Comparison of ENCODE assay signal across 17 cellular contexts in the genomic region with DNA sequence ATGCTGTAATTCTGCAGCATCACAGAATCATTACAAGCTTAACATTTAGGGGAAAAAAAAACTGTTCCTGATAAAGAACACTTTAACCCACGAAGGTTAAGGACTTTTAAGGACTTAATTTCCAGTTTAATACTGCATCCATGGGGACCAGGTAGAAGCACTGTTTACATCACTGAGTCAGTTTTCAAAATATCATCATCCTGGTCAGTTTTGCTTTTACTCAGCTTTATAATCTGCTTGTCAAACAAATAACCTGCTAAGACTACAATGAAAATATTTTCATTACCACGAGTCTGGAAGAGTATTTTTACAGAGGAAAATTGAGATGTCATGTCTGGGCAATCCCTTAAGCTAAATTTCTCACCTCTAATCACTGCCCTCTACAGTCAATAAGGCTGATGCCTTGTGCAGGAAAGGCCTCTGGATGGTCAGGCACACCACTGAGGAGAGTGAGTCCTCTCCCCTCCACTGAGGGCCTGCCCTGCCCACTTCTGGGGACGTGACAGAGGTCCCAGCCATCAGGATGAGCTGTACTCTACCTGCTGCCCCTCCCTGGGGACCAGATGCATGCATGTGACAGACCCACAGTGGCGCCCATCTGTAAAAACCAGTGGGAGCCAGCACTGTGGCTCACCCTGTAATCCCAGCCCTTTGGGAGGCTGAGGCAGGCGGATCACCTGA. TPM values are rescaled to one million over a fixed set of nuclear protein-coding genes. Genes with fewer than 3 reads are reported as not detected.
DNase-seq lines count a peak whose midpoint lies in the region; ATAC-seq and TF ChIP-seq lines count a peak whose summit lies in the region.
"Had no signal": no experiment of that assay in that cellular context is flagged by ENCODE, and none has a peak within 500 bp of the region (broad histone marks: within the 10 kb centered on the region; RNA-seq: fewer than 3 reads in every experiment).

No MANE protein-coding gene starts in this region.

- no peak overlapping the region for H4K91ac ChIP-seq in neuronal stem cell (ENCODE audit: low read depth, low read length, poor library complexity)

- H3K4me1 ChIP-seq in neuronal stem cell (ENCODE audit: control insufficient read depth in 2 of 2, insufficient read depth in 1 of 2, low read depth in 1 of 2, low read length in 2 of 2) (peaks cover 12 to 17% of the 10 kb centered on the region in 2 donors), Caco-2 (peaks cover 8% of the 10 kb centered on the region)

- no peak overlapping the region for H2BK5ac ChIP-seq in neuronal stem cell (ENCODE audit: low read length)

- H3K4me3 ChIP-seq in neuronal stem cell (ENCODE audit: low read length in 2 of 2) (no peak overlapping the region), Caco-2 (ENCODE audit: low read depth, low read length) (no peak overlapping the region)
- H3K4me3 ChIP-seq: colonic mucosa, tibial artery had no signal

- peak overlapping the region; percentile 21 for H3K9ac ChIP-seq in neuronal stem cell (ENCODE audit: low read depth, low read length, poor library complexity)

- no peak for DNase-seq in activated CD4-positive, alpha-beta T cell treated with anti-CD3 and anti-CD28 coated beads for 36 hours
- no peak for DNase-seq in activated CD4-positive, alpha-beta T cell treated with anti-CD3 and anti-CD28 coated beads, Interleukin-2, amount 10 ng/mL, durations not matched to agents 7 days and 5 days
- no peak for DNase-seq in neuronal stem cell (ENCODE audit: low spot score)
- no peak for DNase-seq in Caco-2
- DNase-seq in Right ventricle myocardium superior = no peak
- DNase-seq: colonic mucosa; glutamatergic neuron; NCI-H2081 treated with DMSO at 0.1 percent for 48 hours; nucleus accumbens; stimulated activated CD4-positive, alpha-beta T cell treated with anti-CD3 and anti-CD28 coated beads, Interleukin-2, amount 100 ng/mL, for 48 hours; tibial artery had no signal

- H4K8ac ChIP-seq in neuronal stem cell (ENCODE audit: low read depth, low read length) = no peak overlapping the region

- WGBS in neuronal stem cell (ENCODE audit: extremely low coverage in 2 of 2, insufficient read length in 2 of 2, insufficient replicate concordance in 1 of 2), 2 donors = no CpG with 5 or more reads among the region's 5 CpGs

- intact Hi-C loops in activated CD4-positive, alpha-beta T cell treated with anti-CD3 and anti-CD28 coated beads for 36 hours (cut with DNase I, micrococcal nuclease) = loop anchor here in 1 of 2 experiments (1.0 to 2.0 kb wide), 2 partner anchors 9 to 17 kb away; no protein-coding TSS in a partner anchor
- intact Hi-C loops in Caco-2 (cut with micrococcal nuclease; ENCODE audit: unreplicated experiment) (no loop called here), Right ventricle myocardium superior (cut with DNase I) (no loop called here)

- H3K27me3 ChIP-seq in neuronal stem cell (ENCODE audit: control insufficient read depth in 3 of 3, insufficient read depth in 3 of 3, low read depth in 1 of 3, low read length in 3 of 3) (no peaks in the 10 kb centered on the region), Caco-2 (replicated peaks; ENCODE audit: control insufficient read depth, insufficient read depth, low read length) (no peaks in the 10 kb centered on the region)
- H3K27me3 ChIP-seq: colonic mucosa, tibial artery had no signal

- peak; percentile 45 for ATAC-seq in activated CD4-positive, alpha-beta T cell treated with anti-CD3 and anti-CD28 coated beads for 36 hours
- ATAC-seq in GM19463 (IDR thresholded peaks at IDR 0.05; ENCODE audit: unreplicated experiment) (peak; percentile 32), HG03025 (IDR thresholded peaks at IDR 0.05; ENCODE audit: low FRiP score, unreplicated experiment) (no peak), Right ventricle myocardium superior (ENCODE audit: poor library complexity) (no peak)

- CTCF ChIA-PET in activated CD4-positive, alpha-beta T cell treated with anti-CD3 and anti-CD28 coated beads for 36 hours (lab: Charles Lee) = interaction anchor here (1.0 to 1.6 kb wide), 4 partner anchors 10 to 566 kb away, joined by 3 to 7 read pairs (median 4); no protein-coding TSS in a partner anchor
- CTCF ChIA-PET in activated CD4-positive, alpha-beta T cell treated with anti-CD3 and anti-CD28 coated beads, Interleukin-2, amount 10 ng/mL, durations not matched to agents 7 days and 5 days (lab: Charles Lee) = interaction anchor here (0.7 to 1.4 kb wide), 4 partner anchors 9 to 505 kb away, joined by 3 to 6 read pairs (median 3); no protein-coding TSS in a partner anchor
- CTCF ChIA-PET in Caco-2 (lab: Charles Lee) = no interaction called here

- H3K4me1 Mint-ChIP-seq in activated CD4-positive, alpha-beta T cell treated with anti-CD3 and anti-CD28 coated beads for 36 hours = peaks cover 88% of the 10 kb centered on the region
- peaks cover 83% of the 10 kb centered on the region for H3K4me1 Mint-ChIP-seq in activated CD4-positive, alpha-beta T cell treated with anti-CD3 and anti-CD28 coated beads, Interleukin-2, amount 10 ng/mL, durations not matched to agents 7 days and 5 days
- H3K4me1 Mint-ChIP-seq in activated naive CD8-positive, alpha-beta T cell (ENCODE audit: low read depth) = peaks cover 88% of the 10 kb centered on the region
- H3K4me1 Mint-ChIP-seq in Caco-2 (ENCODE audit: low read depth, unreplicated experiment) = peaks cover 33% of the 10 kb centered on the region

- H3K79me1 ChIP-seq in neuronal stem cell (ENCODE audit: low read depth, low read length) = peaks cover 5% of the 10 kb centered on the region

- H3K36me3 Mint-ChIP-seq in activated CD4-positive, alpha-beta T cell treated with anti-CD3 and anti-CD28 coated beads for 36 hours (ENCODE audit: low read depth) = peaks cover 41% of the 10 kb centered on the region
- peaks cover 35% of the 10 kb centered on the region for H3K36me3 Mint-ChIP-seq in activated CD4-positive, alpha-beta T cell treated with anti-CD3 and anti-CD28 coated beads, Interleukin-2, amount 10 ng/mL, durations not matched to agents 7 days and 5 days (ENCODE audit: low read depth)
- peaks cover 13% of the 10 kb centered on the region for H3K36me3 Mint-ChIP-seq in activated naive CD8-positive, alpha-beta T cell
- no peaks in the 10 kb centered on the region for H3K36me3 Mint-ChIP-seq in Caco-2 (ENCODE audit: insufficient read depth, unreplicated experiment)

- H3K27me3 Mint-ChIP-seq in activated CD4-positive, alpha-beta T cell treated with anti-CD3 and anti-CD28 coated beads for 36 hours = no peaks in the 10 kb centered on the region
- no peaks in the 10 kb centered on the region for H3K27me3 Mint-ChIP-seq in activated CD4-positive, alpha-beta T cell treated with anti-CD3 and anti-CD28 coated beads, Interleukin-2, amount 10 ng/mL, durations not matched to agents 7 days and 5 days
- no peaks in the 10 kb centered on the region for H3K27me3 Mint-ChIP-seq in activated naive CD8-positive, alpha-beta T cell
- no peaks in the 10 kb centered on the region for H3K27me3 Mint-ChIP-seq in Caco-2 (ENCODE audit: insufficient read depth, unreplicated experiment)

- POLR2A ChIA-PET in activated CD4-positive, alpha-beta T cell treated with anti-CD3 and anti-CD28 coated beads for 36 hours (lab: Charles Lee) = no interaction called here
- POLR2A ChIA-PET in activated CD4-positive, alpha-beta T cell treated with anti-CD3 and anti-CD28 coated beads, Interleukin-2, amount 10 ng/mL, durations not matched to agents 7 days and 5 days (lab: Charles Lee) = interaction anchor here (1.0 kb wide), 1 partner anchor 29 kb away, joined by 3 read pairs; no protein-coding TSS in a partner anchor
- POLR2A ChIA-PET in Caco-2 (lab: Charles Lee) = no interaction called here

- no peak overlapping the region for H2BK120ac ChIP-seq in neuronal stem cell (ENCODE audit: low read depth, low read length)

- H3K4ac ChIP-seq in neuronal stem cell (ENCODE audit: low read length) = no peak overlapping the region

- H3K4me2 ChIP-seq in neuronal stem cell (ENCODE audit: insufficient read depth, low read length, poor library complexity, severe bottlenecking) = no peak overlapping the region

- H2AK5ac ChIP-seq in neuronal stem cell (ENCODE audit: low read depth, low read length) = peak overlapping the region; percentile 94

- no peak overlapping the region for H3K14ac ChIP-seq in neuronal stem cell (ENCODE audit: low read length)

- no peak overlapping the region for H3K23ac ChIP-seq in neuronal stem cell (ENCODE audit: low read depth, low read length, poor library complexity)

- H3K36me3 ChIP-seq in neuronal stem cell (replicated peaks in 1 of 2; ENCODE audit: control insufficient read depth in 2 of 2, insufficient read depth in 2 of 2, low read length in 2 of 2) = peaks cover 2 to 3% of the 10 kb centered on the region in 2 donors
- H3K36me3 ChIP-seq in Caco-2 (ENCODE audit: control insufficient read depth, insufficient read depth, low read length) = no peaks in the 10 kb centered on the region
- H3K36me3 ChIP-seq: colonic mucosa, tibial artery had no signal

- H3K27ac ChIP-seq in neuronal stem cell (replicated peaks; ENCODE audit: low read length) = peak overlapping the region; percentile 35
- H3K27ac ChIP-seq: colonic mucosa, tibial artery had no signal

- no peak overlapping the region for H2AFZ ChIP-seq in neuronal stem cell (ENCODE audit: low read length)

- H3K27ac Mint-ChIP-seq in activated CD4-positive, alpha-beta T cell treated with anti-CD3 and anti-CD28 coated beads for 36 hours = peak overlapping the region; percentile 63
- no peak overlapping the region for H3K27ac Mint-ChIP-seq in activated CD4-positive, alpha-beta T cell treated with anti-CD3 and anti-CD28 coated beads, Interleukin-2, amount 10 ng/mL, durations not matched to agents 7 days and 5 days
- peak overlapping the region; percentile 69 for H3K27ac Mint-ChIP-seq in activated naive CD8-positive, alpha-beta T cell
- no peak overlapping the region for H3K27ac Mint-ChIP-seq in Caco-2 (ENCODE audit: unreplicated experiment)
- H3K27ac Mint-ChIP-seq: activated T-helper 2 cell treated with anti-CD3 and anti-CD28 coated beads, Interferon-gamma antibody, Interleukin-2, Interleukin-4, amounts not matched to agents 10 μg/mL and 5 μg/mL and 100 μg/mL, durations not matched to agents 14 hours and 24 hours and 36 hours; T-helper 2 cell treated with Interferon-gamma antibody and Interleukin-4, amounts not matched to agents 5 μg/mL and 100 μg/mL, for 36 hours had no signal

- H3K18ac ChIP-seq in neuronal stem cell (ENCODE audit: low read length) = peak overlapping the region; percentile 71

- no peak overlapping the region for H2BK12ac ChIP-seq in neuronal stem cell (ENCODE audit: low read length)

- BruUV-seq in Caco-2 (replicated peaks; lab: Mats Ljungman, UMichigan) = no TSS peak

- peak overlapping the region; percentile 37 for H2BK15ac ChIP-seq in neuronal stem cell (ENCODE audit: low read length)

- no peak overlapping the region for H3K4me3 Mint-ChIP-seq in activated CD4-positive, alpha-beta T cell treated with anti-CD3 and anti-CD28 coated beads for 36 hours
- H3K4me3 Mint-ChIP-seq in activated CD4-positive, alpha-beta T cell treated with anti-CD3 and anti-CD28 coated beads, Interleukin-2, amount 10 ng/mL, durations not matched to agents 7 days and 5 days = no peak overlapping the region
- peak overlapping the region; percentile 38 for H3K4me3 Mint-ChIP-seq in activated naive CD8-positive, alpha-beta T cell
- no peak overlapping the region for H3K4me3 Mint-ChIP-seq in Caco-2 (ENCODE audit: unreplicated experiment)
- H3K4me3 Mint-ChIP-seq: CD14-positive monocyte; T-helper 2 cell treated with Interferon-gamma antibody and Interleukin-4, amounts not matched to agents 5 μg/mL and 100 μg/mL, for 36 hours had no signal

- H3K9me3 ChIP-seq in neuronal stem cell (replicated peaks in 1 of 2; ENCODE audit: control insufficient read depth in 2 of 2, insufficient read depth in 1 of 2, low read depth in 1 of 2, low read length in 2 of 2) (no peaks in the 10 kb centered on the region), Caco-2 (no peaks in the 10 kb centered on the region)
- H3K9me3 ChIP-seq: colonic mucosa, tibial artery had no signal

- H3K9me3 Mint-ChIP-seq in activated CD4-positive, alpha-beta T cell treated with anti-CD3 and anti-CD28 coated beads for 36 hours (ENCODE audit: low read depth) = no peaks in the 10 kb centered on the region
- H3K9me3 Mint-ChIP-seq in activated CD4-positive, alpha-beta T cell treated with anti-CD3 and anti-CD28 coated beads, Interleukin-2, amount 10 ng/mL, durations not matched to agents 7 days and 5 days = no peaks in the 10 kb centered on the region
- H3K9me3 Mint-ChIP-seq in activated naive CD8-positive, alpha-beta T cell (ENCODE audit: low read depth) = no peaks in the 10 kb centered on the region
- no peaks in the 10 kb centered on the region for H3K9me3 Mint-ChIP-seq in Caco-2 (ENCODE audit: unreplicated experiment)
- H3K9me3 Mint-ChIP-seq: activated T-helper 2 cell treated with anti-CD3 and anti-CD28 coated beads, Interferon-gamma antibody, Interleukin-2, Interleukin-4, amounts not matched to agents 10 μg/mL and 5 μg/mL and 100 μg/mL, durations not matched to agents 14 hours and 24 hours and 36 hours; T-helper 2 cell treated with Interferon-gamma antibody and Interleukin-4, amounts not matched to agents 5 μg/mL and 100 μg/mL, for 36 hours had no signal

- TF ChIP-seq CTCF in Caco-2 (IDR thresholded peaks at IDR 0.05; ENCODE audit: insufficient read depth in 1 of 2, low read depth in 1 of 2, low read length in 1 of 2, severe bottlenecking in 1 of 2, unreplicated experiment in 1 of 2) = no peak

RNA-seq across cellular contexts. Expression of gene FOXO1, which starts 31.0 kb away (rescaled TPM):
- 10 to 100 TPM; 37.5 to 42.5 TPM for total RNA-seq in activated CD4-positive, alpha-beta T cell treated with anti-CD3 and anti-CD28 coated beads for 36 hours
- total RNA-seq in activated CD4-positive, alpha-beta T cell treated with anti-CD3 and anti-CD28 coated beads, Interleukin-2, amount 10 ng/mL, durations not matched to agents 7 days and 5 days = 10 to 100 TPM; 40.3 to 46.5 TPM
- 4.0 TPM for polyA plus RNA-seq in neuronal stem cell (2013, experiment 1 of 2)
- 4.4 TPM for polyA plus RNA-seq in neuronal stem cell (2013, experiment 2 of 2)
- 10.4 and 11.4 TPM in 2 replicates for total RNA-seq in Caco-2 (2022)
- total RNA-seq in Right ventricle myocardium superior = 14.4 TPM

Comparison
In these comparisons a context has a peak if more than half of its experiments do, and no peak if none do; other contexts are left out.
1. H3K27ac Mint-ChIP-seq: peak in activated CD4-positive, alpha-beta T cell treated with anti-CD3 and anti-CD28 coated beads for 36 hours (single experiment) and activated naive CD8-positive, alpha-beta T cell (single experiment); none in activated CD4-positive, alpha-beta T cell treated with anti-CD3 and anti-CD28 coated beads, Interleukin-2, amount 10 ng/mL, durations not matched to agents 7 days and 5 days (single experiment) and Caco-2 (single experiment).
2. ATAC-seq: peak in activated CD4-positive, alpha-beta T cell treated with anti-CD3 and anti-CD28 coated beads for 36 hours (single experiment) and GM19463 (single experiment); none in HG03025 (single experiment) and Right ventricle myocardium superior (single experiment).